8 cellular contexts compared by ENCODE assay signal in the genomic region with DNA sequence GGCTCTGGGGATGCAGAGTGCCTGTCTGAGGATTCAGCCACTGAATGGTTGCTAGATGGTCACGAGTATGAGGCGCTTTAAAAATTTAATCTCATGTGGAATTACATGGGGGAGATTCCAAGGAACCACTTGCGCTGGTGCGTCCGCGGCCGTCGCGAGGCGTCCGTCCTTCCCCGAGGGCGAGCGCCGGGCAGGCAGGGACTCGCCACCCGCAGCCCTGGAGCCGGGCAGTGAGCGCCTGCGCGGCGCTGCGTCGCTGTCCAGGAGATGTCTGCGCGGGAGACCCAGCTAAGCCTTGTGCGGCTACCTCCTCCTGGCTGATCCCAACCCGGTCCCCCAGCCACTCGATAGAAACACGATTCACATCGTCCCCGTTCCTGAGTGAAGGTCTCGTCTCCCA.
DNase-seq lines count a peak whose midpoint lies in the region; ATAC-seq and TF ChIP-seq lines count a peak whose summit lies in the region.
"Not testable (repeated sequence)": the region's sequence is repeated elsewhere in the genome, so short reads cannot be mapped to it uniquely, and the experiment has no call there.

No MANE protein-coding gene starts in this region.

- H3K79me2 ChIP-seq in GM23338 (replicated peaks; ENCODE audit: insufficient read depth) = not testable (repeated sequence)

- DNase-seq in AG08395 (ENCODE audit: low spot score) (peak; percentile 8), GM23338 (ENCODE audit: low spot score) (peak; percentile 58), NCI-H1092 treated with DMSO at 0.1 percent for 48 hours (lab: John Stamatoyannopoulos, UW) (peak; percentile 2), SK-N-DZ (ENCODE audit: low spot score) (peak; percentile 5), dorsolateral prefrontal cortex (peak in 6 of 10 donors; percentile 9 to 63 (median 34)), head of caudate nucleus (peak in 28 of 42 donors; percentile 1 to 43 (median 14)), left kidney (ENCODE audit: low read depth, low spot score) (peak; percentile 64), retina (peak; percentile 66)

- peak overlapping the region; percentile 84 for H3K4me2 ChIP-seq in GM23338

- H3K4me3 Mint-ChIP-seq in GM23338 = peak overlapping the region; percentile 75

- not testable (repeated sequence) for H3K36me3 Mint-ChIP-seq in GM23338 (ENCODE audit: low read depth)

- H4K20me1 ChIP-seq in GM23338 (replicated peaks; ENCODE audit: insufficient read depth) = not testable (repeated sequence)

- not testable (repeated sequence) for H3K27ac Mint-ChIP-seq in GM23338

- H3K27me3 Mint-ChIP-seq in GM23338 (ENCODE audit: insufficient read depth, low read depth, poor library complexity) = peaks cover 26% of the 10 kb centered on the region

- H3K4me3 ChIP-seq in GM23338 (peak overlapping the region; percentile 55), dorsolateral prefrontal cortex (peak overlapping the region in 43 of 59 donors; percentile 2 to 61 (median 38))

- not testable (repeated sequence) for H3F3A ChIP-seq in GM23338 (replicated peaks; ENCODE audit: low read depth)

- H3K9me3 Mint-ChIP-seq in GM23338 = not testable (repeated sequence)

- not testable (repeated sequence) for H3K4me1 Mint-ChIP-seq in GM23338

- peak; percentile 99 for ATAC-seq in GM23338

- not testable (repeated sequence) for H3K4me1 ChIP-seq in GM23338 (ENCODE audit: insufficient read depth)

- not testable (repeated sequence) for H3K9me2 ChIP-seq in GM23338 (ENCODE audit: insufficient read depth)

- intact Hi-C loops in dorsolateral prefrontal cortex (cut with DNase I); head of caudate nucleus (cut with DNase I): not testable (repeated sequence)

- H3K27ac ChIP-seq in GM23338 (ENCODE audit: low read depth); dorsolateral prefrontal cortex: not testable (repeated sequence)

- H2AFZ ChIP-seq in GM23338 = 0 out of 2 replicates have a peak overlapping the region, but pooled peaks have one; percentile 76

- not testable (repeated sequence) for TF ChIP-seq CTCF in GM23338 (conservative IDR thresholded peaks at IDR 0.05; ENCODE audit: low read depth in 2 of 2); dorsolateral prefrontal cortex (IDR thresholded peaks at IDR 0.05 in 54 of 56, conservative IDR thresholded peaks at IDR 0.05 in 2 of 56; ENCODE audit: low read depth in 1 of 56, partially characterized antibody in 56 of 56)

- H3K27me3 ChIP-seq in GM23338 (ENCODE audit: insufficient read depth) (peaks cover 56% of the 10 kb centered on the region), dorsolateral prefrontal cortex (peaks cover 0 to 31% (median 6%) of the 10 kb centered on the region in 45 donors)

- H3K36me3 ChIP-seq in GM23338 (ENCODE audit: insufficient read depth) = not testable (repeated sequence)

Comparison
In these comparisons a context has a peak if more than half of its experiments do, and no peak if none do; other contexts are left out.
1. DNase-seq: peak in every context shown above with its lines; median percentile 66 in retina; 64 in left kidney; 58 in GM23338; 34 in dorsolateral prefrontal cortex; 14 in head of caudate nucleus; 8 in AG08395; 5 in SK-N-DZ; 2 in NCI-H1092 treated with DMSO at 0.1 percent for 48 hours.